Comparison of ENCODE assay signal across 10 cellular contexts in the genomic region with DNA sequence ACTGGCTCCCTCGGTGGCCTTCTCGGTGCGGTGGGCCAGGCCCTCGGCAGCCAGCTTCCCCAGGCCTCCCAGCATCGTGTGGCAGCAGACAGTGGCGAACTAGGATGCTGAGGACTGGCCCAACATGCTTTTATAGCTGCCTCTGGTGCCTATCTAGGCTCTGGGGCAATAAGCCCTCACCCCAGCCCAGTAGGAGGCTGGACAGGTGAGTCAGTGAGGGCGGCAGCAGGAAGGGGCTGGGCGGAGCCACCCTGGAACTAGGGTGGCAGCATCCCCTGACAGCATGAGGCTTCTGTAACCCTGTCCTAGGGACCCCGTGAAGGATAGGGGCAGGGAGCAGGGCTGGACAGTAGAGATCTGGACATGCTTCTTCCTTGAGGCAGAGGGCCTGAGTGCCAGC. TPM values are rescaled to one million over a fixed set of nuclear protein-coding genes. Genes with fewer than 3 reads are reported as not detected.
"Had no signal": no experiment of that assay in that cellular context is flagged by ENCODE, and none has a peak within 500 bp of the region (broad histone marks: within the 10 kb centered on the region; RNA-seq: fewer than 3 reads in every experiment).

Gene FAM25G (minus strand): TSS at position 101 of the 400 bp plus-strand sequence. CDS start 26 bp downstream, at position 75.

RNA-seq across cellular contexts. Expression of gene FAM25G, which starts in this region (rescaled TPM):
- total RNA-seq: NCI-H460, OCI-LY7, PC-3, Peyer's patch, Right ventricle myocardium inferior, Right ventricle myocardium superior, RPMI7951, SJSA1, SK-MEL-5 had no signal
- polyA plus RNA-seq: SK-N-SH had no signal
